In genomic region chr6:1396952-1397868, GRCh38 we compare ENCODE assay signal across 8 cellular contexts. TPM values are rescaled to one million over a fixed set of nuclear protein-coding genes. Genes with fewer than 3 reads are reported as not detected.
DNase-seq lines count a peak whose midpoint lies in the region; ATAC-seq, FAIRE-seq and TF ChIP-seq lines count a peak whose summit lies in the region.

No MANE protein-coding gene starts in this region.

- DNase-seq in D341Med (ENCODE audit: low spot score) (peak; percentile 92), H7 (peak; percentile 91), NCI-H2171 treated with DMSO at 0.1 percent for 48 hours (lab: John Stamatoyannopoulos, UW) (peak; percentile 53), HepG2 (ENCODE audit: low spot score) (peak; percentile 31), NCI-H1092 (lab: John Stamatoyannopoulos, UW) (no peak)
- peak; percentile 75 for DNase-seq in activated CD4-positive, CD25-positive, alpha-beta regulatory T cell treated with anti-CD3 and anti-CD28 coated beads, Interleukin-2, amount 50 U/mL, for 72 hours
- peak; percentile 44 to 47 for DNase-seq in central memory CD8-positive, alpha-beta T cell (ENCODE audit: low spot score in 2 of 2)
- DNase-seq in stimulated activated CD4-positive, alpha-beta T cell treated with anti-CD3 and anti-CD28 coated beads, TNF-alpha, amount 100 ng/mL, for 1 hour (ENCODE audit: low read depth in 3 of 3, low spot score in 1 of 3), result peak; percentile 21 to 68 (median 39)

- no peaks in the 10 kb centered on the region for H4K20me1 ChIP-seq in HepG2 (ENCODE audit: insufficient read depth, low read length)

- no peak overlapping the region for H3K27ac ChIP-seq in HepG2 (ENCODE audit: extremely low read length, insufficient read depth, low read length)

- POLR2A ChIA-PET in HepG2 (lab: Yijun Ruan, JAX), result no interaction called here

- WGBS in HepG2 (ENCODE audit: low lambda C conversion rate), result 20% methylated on average over 28 of the region's 28 CpGs

- no peak for TF ChIP-seq POLR2A in HepG2 (IDR thresholded peaks at IDR 0.05; ENCODE audit: insufficient read depth in 1 of 2, low read depth in 2 of 2, low read length in 2 of 2)

- H3K27me3 Mint-ChIP-seq in central memory CD8-positive, alpha-beta T cell, result peaks cover 60% of the 10 kb centered on the region

- in situ Hi-C loops in HepG2 (cut with HindIII; ENCODE audit: extremely low pct_ligation_motif_present, low pct_unique_long_range_greater_than_20kb), result loop anchor here (10.0 kb wide), 1 partner anchor 802 kb away; no protein-coding TSS in a partner anchor

- no peak overlapping the region for H3K4me3 Mint-ChIP-seq in central memory CD8-positive, alpha-beta T cell

- no peaks in the 10 kb centered on the region for H3K36me3 Mint-ChIP-seq in central memory CD8-positive, alpha-beta T cell (ENCODE audit: insufficient read depth)

- H3K79me2 ChIP-seq in HepG2 (ENCODE audit: insufficient read depth, low read length), result no peaks in the 10 kb centered on the region

- no peaks in the 10 kb centered on the region for H3K9me3 ChIP-seq in HepG2 (ENCODE audit: low read length)

- peak; percentile 91 for TF ChIP-seq CTCF in HepG2 (CRISPR knock-in tag; IDR thresholded peaks at IDR 0.05)

- no peak overlapping the region for H3K9ac ChIP-seq in HepG2 (ENCODE audit: insufficient read depth, low read depth, low read length)

- no peaks in the 10 kb centered on the region for H3K9me3 Mint-ChIP-seq in central memory CD8-positive, alpha-beta T cell

- FAIRE-seq in HepG2 (lab: Jason Lieb, UNC), result peak; percentile 90

- no peak overlapping the region for H3K27ac Mint-ChIP-seq in central memory CD8-positive, alpha-beta T cell (ENCODE audit: low read depth)

- no peaks in the 10 kb centered on the region for H3K36me3 ChIP-seq in H7 (replicated peaks; ENCODE audit: control insufficient read depth, insufficient read depth, low read length)
- H3K36me3 ChIP-seq in HepG2 (replicated peaks in 1 of 2; ENCODE audit: control insufficient read depth in 1 of 2, insufficient read depth in 2 of 2, low read length in 2 of 2), result no peaks in the 10 kb centered on the region

- H3K27me3 ChIP-seq in H7 (ENCODE audit: control insufficient read depth, insufficient read depth, low read length), result peaks cover 75% of the 10 kb centered on the region
- peaks cover 35 to 93% of the 10 kb centered on the region in 2 experiments; a peak in 4 of 5 replicates for H3K27me3 ChIP-seq in HepG2 (ENCODE audit: control insufficient read depth in 1 of 2, insufficient read depth in 2 of 2, low read length in 2 of 2)

- H3K4me1 Mint-ChIP-seq in central memory CD8-positive, alpha-beta T cell, result peaks cover 4% of the 10 kb centered on the region

- TF ChIP-seq RAD21 in HepG2 (CRISPR knock-in tag; IDR thresholded peaks at IDR 0.05), result peak; percentile 79

- H3K4me3 ChIP-seq in H7 (ENCODE audit: insufficient read depth, low read depth, low read length), result no peak overlapping the region
- no peak overlapping the region for H3K4me3 ChIP-seq in HepG2 (replicated peaks in 1 of 3; ENCODE audit: insufficient read depth in 1 of 3, low read depth in 2 of 3, low read length in 3 of 3)

- CTCF ChIA-PET in HepG2 (lab: Yijun Ruan, JAX; ENCODE audit: low intra/inter-chr PET ratio, low total read pairs), result interaction anchor here (0.8 to 2.9 kb wide), 5 partner anchors 484 to 805 kb away, joined by 3 to 19 read pairs (median 3); no protein-coding TSS in a partner anchor

- BruUV-seq in HepG2 (replicated peaks; lab: Mats Ljungman, UMichigan), result no TSS peak

- no peak overlapping the region for H3K4me2 ChIP-seq in HepG2 (ENCODE audit: low read depth, low read length)

- intact Hi-C loops in HepG2 (cut with micrococcal nuclease; ENCODE audit: unreplicated experiment), result loop anchor here (1.0 to 5.0 kb wide), 4 partner anchors 495 to 804 kb away; no protein-coding TSS in a partner anchor

- H2AFZ ChIP-seq in HepG2 (ENCODE audit: low read length), result no peak overlapping the region

- no peaks in the 10 kb centered on the region for H3K4me1 ChIP-seq in HepG2 (ENCODE audit: insufficient read depth, low read length)

- peak; percentile 43 for ATAC-seq in central memory CD8-positive, alpha-beta T cell (replicated peaks; ENCODE audit: extremely low read depth, poor library complexity, severe bottlenecking)
- ATAC-seq in HepG2, result peak; percentile 67

- no peak for TF ChIP-seq EP300 in HepG2 (IDR thresholded peaks at IDR 0.05; ENCODE audit: low read depth in 2 of 2, low read length in 2 of 2)
- TF ChIP-seq EP300 in HepG2 (CRISPR knock-in tag; IDR thresholded peaks at IDR 0.05; ENCODE audit: borderline replicate concordance), result no peak

TF ChIP-seq in HepG2, 621 proteins besides CTCF, POLR2A, EP300 and RAD21 (continues in another document):
- TF ChIP-seq TRIM22 (IDR thresholded peaks at IDR 0.05) (no peak), SIX1 (CRISPR knock-in tag; IDR thresholded peaks at IDR 0.05; ENCODE audit: borderline replicate concordance) (no peak), HHEX (CRISPR knock-in tag; IDR thresholded peaks at IDR 0.05) (no peak), ZNF557 (CRISPR knock-in tag; IDR thresholded peaks at IDR 0.05) (0 out of 2 replicates have a peak, but pooled peaks have one; percentile 60), MYPOP (CRISPR knock-in tag; IDR thresholded peaks at IDR 0.05) (0 out of 2 replicates have a peak, but pooled peaks have one; percentile 30), ZNF546 (CRISPR knock-in tag; conservative IDR thresholded peaks at IDR 0.05) (no peak), ZNF337 (CRISPR knock-in tag; IDR thresholded peaks at IDR 0.05; ENCODE audit: borderline replicate concordance, low read depth) (no peak), JUND (CRISPR knock-in tag; IDR thresholded peaks at IDR 0.05) (no peak), ZNF235 (CRISPR knock-in tag; IDR thresholded peaks at IDR 0.05; ENCODE audit: borderline replicate concordance) (no peak), RBFOX2 (IDR thresholded peaks at IDR 0.05; ENCODE audit: low read depth, low read length) (no peak), XBP1 (CRISPR knock-in tag; IDR thresholded peaks at IDR 0.05) (no peak), ZNF180 (CRISPR knock-in tag; IDR thresholded peaks at IDR 0.05; ENCODE audit: borderline replicate concordance, low read depth) (no peak), JUN (CRISPR knock-in tag; IDR thresholded peaks at IDR 0.05) (no peak), NCOR1 (IDR thresholded peaks at IDR 0.05; ENCODE audit: borderline replicate concordance, low read length) (no peak), MYC (CRISPR knock-in tag; IDR thresholded peaks at IDR 0.05; ENCODE audit: borderline replicate concordance) (no peak), ZKSCAN8 (CRISPR knock-in tag; IDR thresholded peaks at IDR 0.05; ENCODE audit: borderline replicate concordance) (0 out of 2 replicates have a peak, but pooled peaks have one; percentile 22)

RNA-seq across cellular contexts. Expression of gene FOXF2, which starts 7.8 kb away (rescaled TPM):
- 0.52 and 0.89 TPM in 2 replicates for total RNA-seq in H7 (2014; rRNA removed; shearing (Covaris generic))
- not detected in 2 replicates for total RNA-seq in HepG2 (2016; rRNA removed; fragmentation: Illumina TruSeq; extraction: Trizol)
- total RNA-seq in HepG2 (2016; cell fraction: cytosol; rRNA removed; fragmentation: Illumina TruSeq; extraction: Trizol; ENCODE audit: low read depth), result not detected in 2 replicates
- total RNA-seq in HepG2 (2016; cell fraction: insoluble cytoplasmic fraction; rRNA removed; fragmentation: Illumina TruSeq; extraction: Trizol), result not detected in 2 replicates
- not detected in 2 replicates for total RNA-seq in HepG2 (2016; cell fraction: membrane; rRNA removed; fragmentation: Illumina TruSeq; extraction: Trizol)
- total RNA-seq in HepG2 (2016; cell fraction: nucleus; rRNA removed; fragmentation: Illumina TruSeq; extraction: Trizol), result not detected in 2 replicates
- polyA plus RNA-seq in HepG2 (2011; rRNA removed), result not detected in 2 replicates
- 0.03 TPM in 2 replicates for polyA plus RNA-seq in HepG2 (2011; cell fraction: cytosol; rRNA removed)
- polyA plus RNA-seq in HepG2 (2011; cell fraction: nucleus; rRNA removed), result not detected in 2 replicates
- polyA plus RNA-seq in HepG2 (2012), result not detected in 2 replicates
- polyA plus RNA-seq in HepG2 (2016; cell fraction: cytosol; fragmentation: Illumina TruSeq; extraction: Trizol; ENCODE audit: low read depth), result not detected in 2 replicates
- polyA plus RNA-seq in HepG2 (2016; cell fraction: insoluble cytoplasmic fraction; fragmentation: Illumina TruSeq; extraction: Trizol; ENCODE audit: low read depth), result not detected in 2 replicates
- polyA plus RNA-seq in HepG2 (2016; cell fraction: membrane; fragmentation: Illumina TruSeq; extraction: Trizol; ENCODE audit: low read depth), result not detected in 2 replicates
- polyA plus RNA-seq in HepG2 (2016; cell fraction: nucleus; fragmentation: Illumina TruSeq; extraction: Trizol; ENCODE audit: insufficient read depth, low read depth), result not detected in 2 replicates
- 33.4 TPM in 1 of 2 replicates, not detected in the other for polyA minus RNA-seq in HepG2 (2011; rRNA and poly(A)+ RNA removed; ENCODE audit: low replicate concordance)
- 0.26 and 0.30 TPM in 2 replicates for polyA minus RNA-seq in HepG2 (2011; cell fraction: cytosol; rRNA and poly(A)+ RNA removed)
- polyA minus RNA-seq in HepG2 (2011; cell fraction: nucleus; rRNA and poly(A)+ RNA removed), result 0.13 TPM in 1 of 2 replicates, not detected in the other
